ENCODE assay signal across 8 cellular contexts in genomic region chr17:42677012-42677857, GRCh38. TPM values are rescaled to one million over a fixed set of nuclear protein-coding genes. Genes with fewer than 3 reads are reported as not detected.
DNase-seq lines count a peak whose midpoint lies in the region; ATAC-seq and TF ChIP-seq lines count a peak whose summit lies in the region.

No MANE protein-coding gene starts in this region.

- peaks cover 47% of the 10 kb centered on the region for H3K4me1 ChIP-seq in GM23338 (ENCODE audit: insufficient read depth)

- H3K9me2 ChIP-seq in GM23338 (ENCODE audit: insufficient read depth): no peaks in the 10 kb centered on the region

- peak overlapping the region; percentile 86 for H3K4me3 Mint-ChIP-seq in GM23338
- peak overlapping the region; percentile 87 for H3K4me3 Mint-ChIP-seq in activated T-helper 17 cell treated with anti-CD3 and anti-CD28 coated beads, Interleukin-2, amount 50 U/mL, for 72 hours

- peaks cover 59% of the 10 kb centered on the region for H3K27me3 Mint-ChIP-seq in GM23338 (ENCODE audit: insufficient read depth, low read depth, poor library complexity)
- H3K27me3 Mint-ChIP-seq in activated T-helper 17 cell treated with anti-CD3 and anti-CD28 coated beads, Interleukin-2, amount 50 U/mL, for 72 hours: peaks cover 19% of the 10 kb centered on the region

- peaks cover 7% of the 10 kb centered on the region; the same call in 1 of the 2 replicates for H3K79me2 ChIP-seq in GM23338 (replicated peaks; ENCODE audit: insufficient read depth)

- H3K27ac Mint-ChIP-seq in GM23338: peak overlapping the region; percentile 92
- peak overlapping the region; percentile 65 for H3K27ac Mint-ChIP-seq in activated T-helper 17 cell treated with anti-CD3 and anti-CD28 coated beads, Interleukin-2, amount 50 U/mL, for 72 hours

- peaks cover 40% of the 10 kb centered on the region for H3K4me1 Mint-ChIP-seq in GM23338
- peaks cover 16% of the 10 kb centered on the region for H3K4me1 Mint-ChIP-seq in activated T-helper 17 cell treated with anti-CD3 and anti-CD28 coated beads, Interleukin-2, amount 50 U/mL, for 72 hours

- DNase-seq in DMS79 (lab: John Stamatoyannopoulos, UW) (peak; percentile 98), GM23338 (ENCODE audit: low spot score) (peak; percentile 100), LHCN-M2 (ENCODE audit: low read depth) (peak; percentile 99), RPMI7951 (ENCODE audit: low read depth) (peak; percentile 98), fibroblast of gingiva (ENCODE audit: low read depth) (peak; percentile 99), myocyte (ENCODE audit: low read depth) (peak; percentile 100)
- peak; percentile 97 for DNase-seq in stimulated activated CD8-positive, alpha-beta memory T cell treated with anti-CD3 and anti-CD28 coated beads, Interleukin-7, amount 100 ng/mL, for 24 hours (ENCODE audit: low read depth)

- no peak overlapping the region for H2AFZ ChIP-seq in GM23338

- no peak for TF ChIP-seq CTCF in GM23338 (conservative IDR thresholded peaks at IDR 0.05; ENCODE audit: low read depth in 2 of 2)

- H3K9me3 Mint-ChIP-seq in GM23338: peaks cover 3% of the 10 kb centered on the region; the same call in 1 of the 3 replicates
- no peaks in the 10 kb centered on the region for H3K9me3 Mint-ChIP-seq in activated T-helper 17 cell treated with anti-CD3 and anti-CD28 coated beads, Interleukin-2, amount 50 U/mL, for 72 hours

- no peaks in the 10 kb centered on the region for H4K20me1 ChIP-seq in GM23338 (replicated peaks; ENCODE audit: insufficient read depth)

- peak overlapping the region; percentile 90 for H3K27ac ChIP-seq in GM23338 (ENCODE audit: low read depth)

- peaks cover 10% of the 10 kb centered on the region; the same call in 2 of the 3 replicates for H3K36me3 Mint-ChIP-seq in GM23338 (ENCODE audit: low read depth)
- no peaks in the 10 kb centered on the region for H3K36me3 Mint-ChIP-seq in activated T-helper 17 cell treated with anti-CD3 and anti-CD28 coated beads, Interleukin-2, amount 50 U/mL, for 72 hours (ENCODE audit: low read depth)

- no peaks in the 10 kb centered on the region for H3K36me3 ChIP-seq in GM23338 (ENCODE audit: insufficient read depth)

- H3K4me2 ChIP-seq in GM23338: peak overlapping the region; percentile 98

- H3K27me3 ChIP-seq in GM23338 (ENCODE audit: insufficient read depth): peaks cover 65% of the 10 kb centered on the region

- peak overlapping the region; percentile 92 for H3K4me3 ChIP-seq in GM23338

- peaks cover 36% of the 10 kb centered on the region for H3F3A ChIP-seq in GM23338 (replicated peaks; ENCODE audit: low read depth)

- peak; percentile 29 for ATAC-seq in GM23338
- ATAC-seq in activated T-helper 17 cell treated with anti-CD3 and anti-CD28 coated beads, Interleukin-2, amount 50 U/mL, for 72 hours (replicated peaks): peak; percentile 83

TF ChIP-seq in GM23338, 12 proteins besides CTCF, POLR2A, EP300 and RAD21:
- TF ChIP-seq CREB1 (CRISPR knock-in tag; IDR thresholded peaks at IDR 0.05; ENCODE audit: low read depth) (peak; percentile 99), STAT1 (IDR thresholded peaks at IDR 0.05; ENCODE audit: unreplicated experiment) (no peak)

RNA-seq across cellular contexts. Expression of gene PLEKHH3, which starts 0.4 kb away (rescaled TPM):
- 24.2 and 24.8 TPM in 2 replicates for total RNA-seq in GM23338 (2014; rRNA removed; shearing (Covaris generic))
- polyA plus RNA-seq in GM23338 (2016; fragmentation: Nextera tagmentation; extraction: Ambion mirVana): 10.9 and 13.8 TPM in 2 replicates
- total RNA-seq in LHCN-M2 (2014; rRNA removed) (18.7 and 20.4 TPM in 2 replicates), myocyte (49.1 and 58.6 TPM in 2 replicates)
- 9.9 TPM for polyA plus RNA-seq in LHCN-M2 (2012)
- 9.9 and 12.5 TPM in 2 replicates for total RNA-seq in RPMI7951 (2014; rRNA removed; shearing (Covaris generic))
- total RNA-seq in activated T-helper 17 cell treated with anti-CD3 and anti-CD28 coated beads, Interleukin-2, amount 50 U/mL, for 72 hours: 1 to 10 TPM in 1 of 2 donors, under 1 TPM in 1; 0.61 to 1.5 TPM
- polyA plus RNA-seq in myocyte (2012): 14.1 TPM

RNA-seq across cellular contexts. Expression of gene CCR10, which starts 4.4 kb away (rescaled TPM):
- total RNA-seq in GM23338 (2014; rRNA removed; shearing (Covaris generic)): 1.1 and 1.7 TPM in 2 replicates
- 2.7 and 3.0 TPM in 2 replicates for polyA plus RNA-seq in GM23338 (2016; fragmentation: Nextera tagmentation; extraction: Ambion mirVana)
- total RNA-seq in LHCN-M2 (2014; rRNA removed) (0.58 and 1.0 TPM in 2 replicates), myocyte (0.53 TPM in 1 of 2 replicates, not detected in the other)
- polyA plus RNA-seq in LHCN-M2 (2012): 0.87 TPM
- total RNA-seq in RPMI7951 (2014; rRNA removed; shearing (Covaris generic)): 1.4 and 2.0 TPM in 2 replicates
- total RNA-seq in activated T-helper 17 cell treated with anti-CD3 and anti-CD28 coated beads, Interleukin-2, amount 50 U/mL, for 72 hours: 1 to 10 TPM in 1 of 2 donors, under 1 TPM in 1; 0.82 to 1.1 TPM
- 0.59 TPM for polyA plus RNA-seq in myocyte (2012)

RNA-seq across cellular contexts. Expression of gene CNTNAP1, which starts 5.1 kb away (rescaled TPM):
- total RNA-seq in GM23338 (2014; rRNA removed; shearing (Covaris generic)): 2.9 and 5.0 TPM in 2 replicates
- 0.75 and 1.3 TPM in 2 replicates for polyA plus RNA-seq in GM23338 (2016; fragmentation: Nextera tagmentation; extraction: Ambion mirVana)
- total RNA-seq in LHCN-M2 (2014; rRNA removed): 7.1 and 9.0 TPM in 2 replicates
- 6.4 TPM for polyA plus RNA-seq in LHCN-M2 (2012)
- 9.6 and 10.2 TPM in 2 replicates for total RNA-seq in RPMI7951 (2014; rRNA removed; shearing (Covaris generic))
- total RNA-seq in activated T-helper 17 cell treated with anti-CD3 and anti-CD28 coated beads, Interleukin-2, amount 50 U/mL, for 72 hours: 1 to 10 TPM in 1 of 2 donors, under 1 TPM in 1; 0.61 to 2.8 TPM
- total RNA-seq in myocyte: 2.6 and 3.4 TPM in 2 replicates
- polyA plus RNA-seq in myocyte (2012): 3.2 TPM

RNA-seq across cellular contexts. Expression of gene TUBG2, which starts 18.2 kb away (rescaled TPM):
- 15.3 and 18.2 TPM in 2 replicates for total RNA-seq in GM23338 (2014; rRNA removed; shearing (Covaris generic))
- 16.5 and 19.0 TPM in 2 replicates for polyA plus RNA-seq in GM23338 (2016; fragmentation: Nextera tagmentation; extraction: Ambion mirVana)
- total RNA-seq in LHCN-M2 (2014; rRNA removed) (30.7 and 35.4 TPM in 2 replicates), myocyte (16.7 and 21.3 TPM in 2 replicates)
- 30.3 TPM for polyA plus RNA-seq in LHCN-M2 (2012)
- total RNA-seq in RPMI7951 (2014; rRNA removed; shearing (Covaris generic)): 19.9 and 21.6 TPM in 2 replicates
- 10 to 100 TPM in 1 of 2 donors, 1 to 10 TPM in 1; 7.5 to 15.7 TPM for total RNA-seq in activated T-helper 17 cell treated with anti-CD3 and anti-CD28 coated beads, Interleukin-2, amount 50 U/mL, for 72 hours
- polyA plus RNA-seq in myocyte (2012): 33.1 TPM

Comparison
In these comparisons a context has a peak if more than half of its experiments do, and no peak if none do; other contexts are left out.
1. Peak in every context shown above with its lines: DNase-seq, ATAC-seq, H3K4me3 ChIP-seq and H3K27ac ChIP-seq.